24 cellular contexts compared by ENCODE assay signal in the genomic region with DNA sequence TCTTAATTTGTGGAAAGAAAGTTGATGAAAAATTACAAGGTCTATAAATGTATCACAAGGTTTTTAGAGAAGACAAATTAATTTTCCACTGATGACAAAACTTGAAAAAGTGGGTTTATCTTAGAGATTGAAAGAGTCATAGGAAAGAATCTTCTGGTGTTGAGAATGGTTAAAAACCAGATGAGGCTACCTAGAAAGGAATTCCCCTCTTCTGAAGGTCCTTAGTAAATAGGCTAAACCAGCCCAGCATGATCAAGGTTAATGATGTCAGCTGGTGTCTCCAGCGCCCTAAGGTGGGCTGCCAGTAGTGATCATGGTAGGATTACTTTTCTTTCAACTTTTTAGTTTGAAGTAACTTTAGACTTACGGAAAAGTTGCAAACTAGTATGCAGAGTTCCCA.
DNase-seq lines count a peak whose midpoint lies in the region; ATAC-seq, FAIRE-seq and TF ChIP-seq lines count a peak whose summit lies in the region.
"Had no signal": no experiment of that assay in that cellular context is flagged by ENCODE, and none has a peak within 500 bp of the region (broad histone marks: within the 10 kb centered on the region; RNA-seq: fewer than 3 reads in every experiment).

No MANE protein-coding gene starts in this region.

- H3K27ac ChIP-seq in A549 (peak overlapping the region; percentile 85 to 97; a peak in 5 of 6 replicates), skeletal muscle tissue (ENCODE audit: low read depth, low read length) (peak overlapping the region; percentile 81), small intestine (ENCODE audit: low read depth in 1 of 2, low read length in 1 of 2) (no peak overlapping the region), gastroesophageal sphincter (no peak overlapping the region)
- H3K27ac ChIP-seq: BLaER1, KMS-11 had no signal

- no peaks in the 10 kb centered on the region for H3K36me3 Mint-ChIP-seq in activated T-helper 17 cell treated with anti-CD3 and anti-CD28 coated beads, Interleukin-2, amount 50 U/mL, for 72 hours (ENCODE audit: low read depth)

- no peak for TF ChIP-seq RAD21 in A549 (conservative IDR thresholded peaks at IDR 0.05 in 1 of 2, IDR thresholded peaks at IDR 0.05 in 1 of 2)

- CTCF ChIA-PET in A549 (lab: Yijun Ruan, JAX) = interaction anchor here (1.4 to 1.5 kb wide), 2 partner anchors 20 to 68 kb away, joined by 4 read pairs; no protein-coding TSS in a partner anchor

- POLR2A ChIA-PET in A549 (lab: Yijun Ruan, JAX) = no interaction called here

- peaks cover 47% of the 10 kb centered on the region for H3K4me1 ChIP-seq in A549
- peaks cover 19 to 28% (median 21%) of the 10 kb centered on the region in 3 donors for H3K4me1 ChIP-seq in skeletal muscle tissue (ENCODE audit: control insufficient read depth in 3 of 3, insufficient read depth in 3 of 3, low read length in 3 of 3)
- H3K4me1 ChIP-seq in small intestine (ENCODE audit: control insufficient read depth in 2 of 2, insufficient read depth in 1 of 2, low read depth in 1 of 2, low read length in 1 of 2) = peaks cover 2 to 3% of the 10 kb centered on the region in 2 donors
- peaks cover 0 to 19% (median 2%) of the 10 kb centered on the region in 3 donors for H3K4me1 ChIP-seq in gastroesophageal sphincter
- H3K4me1 ChIP-seq: BLaER1 had no signal

- TF ChIP-seq POLR2A in A549 (IDR thresholded peaks at IDR 0.05; ENCODE audit: low read length) = no peak
- no peak for TF ChIP-seq POLR2A in gastroesophageal sphincter (IDR thresholded peaks at IDR 0.05)

- WGBS in A549 (ENCODE audit: missing lambda C conversion rate) = 84% methylated on average over 2 of the region's 2 CpGs
- 69 to 91% (median 88%) methylated on average over 2 of the region's 2 CpGs for WGBS in small intestine, 3 donors
- 76 to 85% methylated on average over 2 of the region's 2 CpGs for WGBS in gastroesophageal sphincter (ENCODE audit: low coverage in 1 of 2), 2 donors

- H3K27me3 ChIP-seq in skeletal muscle tissue (ENCODE audit: control insufficient read depth in 3 of 3, insufficient read depth in 3 of 3, low read length in 3 of 3) (no peaks in the 10 kb centered on the region), small intestine (ENCODE audit: control insufficient read depth in 2 of 2, insufficient read depth in 2 of 2, low read length in 2 of 2) (no peaks in the 10 kb centered on the region), gastroesophageal sphincter (no peaks in the 10 kb centered on the region)
- H3K27me3 ChIP-seq: BLaER1 had no signal

- no peak for ATAC-seq in A549
- peak; percentile 51 for ATAC-seq in activated T-helper 17 cell treated with anti-CD3 and anti-CD28 coated beads, Interleukin-2, amount 50 U/mL, for 72 hours (replicated peaks)
- no peak for ATAC-seq in HG02970 (IDR thresholded peaks at IDR 0.05; ENCODE audit: low FRiP score, unreplicated experiment)
- no peak for ATAC-seq in gastroesophageal sphincter

- no peak for FAIRE-seq in A549 (lab: Jason Lieb, UNC)
- no peak for FAIRE-seq in small intestine (lab: Jason Lieb, UNC)
- FAIRE-seq: GM18507, HTR-8/SVneo had no signal

- no peak overlapping the region for H3K4me3 ChIP-seq in A549
- H3K4me3 ChIP-seq in skeletal muscle tissue (ENCODE audit: low read length in 3 of 3) = no peak overlapping the region
- no peak overlapping the region for H3K4me3 ChIP-seq in small intestine (ENCODE audit: low read depth in 1 of 2, low read length in 2 of 2)
- H3K4me3 ChIP-seq in gastroesophageal sphincter = no peak overlapping the region
- H3K4me3 ChIP-seq: BLaER1 had no signal

- no peak overlapping the region for H3K9ac ChIP-seq in skeletal muscle tissue (ENCODE audit: low read depth in 1 of 3, low read length in 3 of 3)
- H3K9ac ChIP-seq: BLaER1, KMS-11 had no signal

- no peaks in the 10 kb centered on the region for H3K4me1 Mint-ChIP-seq in activated T-helper 17 cell treated with anti-CD3 and anti-CD28 coated beads, Interleukin-2, amount 50 U/mL, for 72 hours

- DNase-seq in A549 (ENCODE audit: low read depth in 1 of 2, low spot score in 1 of 2) (no peak), GM10266 (ENCODE audit: extremely low spot score) (peak; percentile 6), small intestine (no peak)
- DNase-seq: ACHN; CD4-positive, alpha-beta T cell; COR-L47; GOT3; HCEC 1CT; NCI-H1092 treated with DMSO at 0.1 percent for 48 hours; NCI-H1436 treated with DMSO at 0.1 percent for 48 hours; NCI-H1930; NCI-H2227 treated with DMSO at 0.1 percent for 48 hours; NCI-H510A treated with DMSO at 0.1 percent for 48 hours; NCI-H748 treated with DMSO at 0.1 percent for 48 hours; NK-92 treated with Interleukin-12 subunit alpha and Interleukin-12 subunit beta, amount 100 ng/mL, for 24 hours; SIG-M5 had no signal

- no peak for TF ChIP-seq CTCF in A549 (IDR thresholded peaks at IDR 0.05)
- no peak for TF ChIP-seq CTCF in GM10266 (IDR thresholded peaks at IDR 0.05; ENCODE audit: control insufficient read depth, insufficient read depth, low read depth, missing control alignments)
- no peak for TF ChIP-seq CTCF in gastroesophageal sphincter (IDR thresholded peaks at IDR 0.05)

- H3K9me3 Mint-ChIP-seq in activated T-helper 17 cell treated with anti-CD3 and anti-CD28 coated beads, Interleukin-2, amount 50 U/mL, for 72 hours = no peaks in the 10 kb centered on the region
- H3K9me3 Mint-ChIP-seq: CD4-positive, alpha-beta T cell had no signal

- no peaks in the 10 kb centered on the region for H3K27me3 Mint-ChIP-seq in activated T-helper 17 cell treated with anti-CD3 and anti-CD28 coated beads, Interleukin-2, amount 50 U/mL, for 72 hours
- H3K27me3 Mint-ChIP-seq: CD4-positive, alpha-beta T cell had no signal

- no peak for TF ChIP-seq EP300 in A549 (IDR thresholded peaks at IDR 0.05)
- no peak for TF ChIP-seq EP300 in gastroesophageal sphincter (IDR thresholded peaks at IDR 0.05)

- H3K4me3 Mint-ChIP-seq in activated T-helper 17 cell treated with anti-CD3 and anti-CD28 coated beads, Interleukin-2, amount 50 U/mL, for 72 hours = no peak overlapping the region
- H3K4me3 Mint-ChIP-seq: CD4-positive, alpha-beta T cell had no signal

- H3K27ac Mint-ChIP-seq in activated T-helper 17 cell treated with anti-CD3 and anti-CD28 coated beads, Interleukin-2, amount 50 U/mL, for 72 hours = no peak overlapping the region
- H3K27ac Mint-ChIP-seq: CD4-positive, alpha-beta T cell had no signal

- H3K9me3 ChIP-seq in A549 = no peaks in the 10 kb centered on the region
- H3K9me3 ChIP-seq in skeletal muscle tissue (ENCODE audit: control insufficient read depth in 3 of 3, low read length in 3 of 3) = no peaks in the 10 kb centered on the region
- no peaks in the 10 kb centered on the region for H3K9me3 ChIP-seq in small intestine (ENCODE audit: control insufficient read depth, low read depth)
- H3K9me3 ChIP-seq in gastroesophageal sphincter = no peaks in the 10 kb centered on the region
- H3K9me3 ChIP-seq: BLaER1 had no signal

- H3K4me2 ChIP-seq in A549 = no peak overlapping the region
- H3K4me2 ChIP-seq: BLaER1, KMS-11 had no signal

- H3K36me3 ChIP-seq in skeletal muscle tissue (ENCODE audit: control insufficient read depth in 3 of 3, insufficient read depth in 3 of 3, low read length in 3 of 3) (no peaks in the 10 kb centered on the region), small intestine (ENCODE audit: control insufficient read depth in 2 of 2, insufficient read depth in 2 of 2, low read length in 2 of 2) (no peaks in the 10 kb centered on the region), gastroesophageal sphincter (no peaks in the 10 kb centered on the region)
- H3K36me3 ChIP-seq: BLaER1 had no signal

TF ChIP-seq in A549, 52 proteins besides CTCF, POLR2A, EP300 and RAD21:
- TF ChIP-seq RCOR1 (IDR thresholded peaks at IDR 0.05; ENCODE audit: low read depth, low read length) (no peak), KDM5A (IDR thresholded peaks at IDR 0.05) (no peak), POLR2AphosphoS2 (conservative IDR thresholded peaks at IDR 0.05; ENCODE audit: low read length) (no peak), HOXA7 (CRISPR knock-in tag; IDR thresholded peaks at IDR 0.05) (no peak), SMC3 (IDR thresholded peaks at IDR 0.05) (no peak), FOSB (CRISPR knock-in tag; IDR thresholded peaks at IDR 0.05) (no peak), MAZ (IDR thresholded peaks at IDR 0.05; ENCODE audit: borderline replicate concordance, low read depth, low read length) (no peak), NPAS2 (CRISPR knock-in tag; IDR thresholded peaks at IDR 0.05; ENCODE audit: borderline replicate concordance) (no peak), ZC3H11A (IDR thresholded peaks at IDR 0.05) (no peak), TP53 (CRISPR knock-in tag; IDR thresholded peaks at IDR 0.05) (no peak), FOSL2 (IDR thresholded peaks at IDR 0.05) (no peak), FOSL2 (CRISPR knock-in tag; IDR thresholded peaks at IDR 0.05) (no peak), PHF8 (IDR thresholded peaks at IDR 0.05; ENCODE audit: borderline replicate concordance, low read depth) (no peak), JUN (IDR thresholded peaks at IDR 0.05) (no peak), EHMT2 (IDR thresholded peaks at IDR 0.05; ENCODE audit: low read depth) (no peak), HDAC2 (IDR thresholded peaks at IDR 0.05) (no peak), BCL3 (IDR thresholded peaks at IDR 0.05) (no peak), KDM1A (IDR thresholded peaks at IDR 0.05; ENCODE audit: low read depth) (no peak)
TF ChIP-seq in A549: peak in this region for 0.

Comparison
In these comparisons a context has a peak if more than half of its experiments do, and no peak if none do; other contexts are left out.
1. H3K27ac ChIP-seq: peak in A549 (2 of 2) and skeletal muscle tissue (single experiment); none in small intestine (0 of 2) and gastroesophageal sphincter (0 of 4).